8 cellular contexts compared by ENCODE assay signal in genomic region chr17:79045830-79046500, GRCh38. TPM values are rescaled to one million over a fixed set of nuclear protein-coding genes. Genes with fewer than 3 reads are reported as not detected.
A peak's percentile ranks its signal among the peaks of the same experiment; 100 is the strongest.
DNase-seq lines count a peak whose midpoint lies in the region; ATAC-seq and TF ChIP-seq lines count a peak whose summit lies in the region.

No MANE protein-coding gene starts in this region.

- no peak overlapping the region for H4K91ac ChIP-seq in H9 (ENCODE audit: insufficient read length, low read depth, low read length)

- H3K79me2 ChIP-seq in H9 (ENCODE audit: insufficient read depth, low read length), result no peaks in the 10 kb centered on the region

- H2BK120ac ChIP-seq in H9 (ENCODE audit: low read depth, low read length, poor library complexity, severe bottlenecking), result no peak overlapping the region

- no peak overlapping the region for H3K56ac ChIP-seq in H9 (ENCODE audit: insufficient read length, low read depth, low read length)

- H3K79me1 ChIP-seq in H9 (ENCODE audit: insufficient read depth, low read depth, low read length, poor library complexity, severe bottlenecking), result no peaks in the 10 kb centered on the region

- H3K4ac ChIP-seq in H9 (ENCODE audit: low read depth, low read length), result no peak overlapping the region

- H2BK15ac ChIP-seq in H9 (ENCODE audit: low read depth, low read length), result no peak overlapping the region

- no peak overlapping the region for H3K4me2 ChIP-seq in H9 (ENCODE audit: insufficient read depth, insufficient read length, low read length)

- H3K27me3 Mint-ChIP-seq in H9 (ENCODE audit: low read depth) (peaks cover 80% of the 10 kb centered on the region), mesothelial cell of epicardium (ENCODE audit: low read depth) (peaks cover 12% of the 10 kb centered on the region)
- no peaks in the 10 kb centered on the region for H3K27me3 Mint-ChIP-seq in activated CD8-positive, alpha-beta T cell treated with anti-CD3 and anti-CD28 coated beads, Interleukin-2, amount 10 ng/mL, durations not matched to agents 7 days and 5 days (ENCODE audit: low read depth)
- peaks cover 35 to 74% of the 10 kb centered on the region in 2 donors for H3K27me3 Mint-ChIP-seq in effector memory CD8-positive, alpha-beta T cell

- H3K36me3 Mint-ChIP-seq in H9 (ENCODE audit: insufficient read depth in 1 of 3, low read depth in 3 of 3) (no peaks in the 10 kb centered on the region; a peak in 1 of 7 replicates), mesothelial cell of epicardium (peaks cover 2% of the 10 kb centered on the region)
- H3K36me3 Mint-ChIP-seq in activated CD8-positive, alpha-beta T cell treated with anti-CD3 and anti-CD28 coated beads, Interleukin-2, amount 10 ng/mL, durations not matched to agents 7 days and 5 days (ENCODE audit: low read depth), result no peaks in the 10 kb centered on the region
- H3K36me3 Mint-ChIP-seq in effector memory CD8-positive, alpha-beta T cell (ENCODE audit: insufficient read depth), result peaks cover 8% of the 10 kb centered on the region

- no peak overlapping the region for H3T11ph ChIP-seq in H9 (ENCODE audit: low read length)

- ATAC-seq in activated CD8-positive, alpha-beta T cell treated with anti-CD3 and anti-CD28 coated beads, Interleukin-2, amount 10 ng/mL, durations not matched to agents 7 days and 5 days, result peak; percentile 78
- peak; percentile 86 for ATAC-seq in effector memory CD8-positive, alpha-beta T cell (replicated peaks)
- ATAC-seq in HG02852 (IDR thresholded peaks at IDR 0.05; ENCODE audit: unreplicated experiment), result no peak

- DNase-seq in Ammon's horn (ENCODE audit: low spot score) (peak; percentile 83), H9 (peak; percentile 91), NCI-H774 (lab: John Stamatoyannopoulos, UW) (peak; percentile 52), mesothelial cell of epicardium (ENCODE audit: low spot score in 2 of 2, unreplicated experiment in 2 of 2) (peak in 1 of 2 experiments; percentile 85)
- peak; percentile 73 for DNase-seq in activated CD8-positive, alpha-beta T cell treated with anti-CD3 and anti-CD28 coated beads, Interleukin-2, amount 10 ng/mL, durations not matched to agents 7 days and 5 days
- peak; percentile 48 to 65 (median 56) for DNase-seq in effector memory CD8-positive, alpha-beta T cell
- peak; percentile 81 for DNase-seq in stimulated activated CD8-positive, alpha-beta memory T cell treated with anti-CD3 and anti-CD28 coated beads, Interleukin-4, amount 100 ng/mL, for 48 hours

- H3K27me3 ChIP-seq in H9 (ENCODE audit: insufficient read depth, low read length), result no peaks in the 10 kb centered on the region

- no peak overlapping the region for H3K14ac ChIP-seq in H9 (ENCODE audit: insufficient read depth, low read length)

- TF ChIP-seq CTCF in H9 (conservative IDR thresholded peaks at IDR 0.05), result peak; percentile 95
- peak; percentile 84 for TF ChIP-seq CTCF in mesothelial cell of epicardium (IDR thresholded peaks at IDR 0.05; ENCODE audit: unreplicated experiment)

- H2BK12ac ChIP-seq in H9 (ENCODE audit: insufficient read length, low read depth, low read length), result no peak overlapping the region

- H4K20me1 ChIP-seq in H9 (ENCODE audit: control insufficient read depth, insufficient read depth, insufficient read length), result peaks cover 2% of the 10 kb centered on the region

- peaks cover 4 to 11% of the 10 kb centered on the region in 2 experiments; a peak in 4 of 5 replicates for H3K9me3 Mint-ChIP-seq in H9
- no peaks in the 10 kb centered on the region for H3K9me3 Mint-ChIP-seq in activated CD8-positive, alpha-beta T cell treated with anti-CD3 and anti-CD28 coated beads, Interleukin-2, amount 10 ng/mL, durations not matched to agents 7 days and 5 days (ENCODE audit: insufficient read depth)
- H3K9me3 Mint-ChIP-seq in effector memory CD8-positive, alpha-beta T cell, result no peaks in the 10 kb centered on the region
- no peaks in the 10 kb centered on the region for H3K9me3 Mint-ChIP-seq in mesothelial cell of epicardium

- no peak overlapping the region; a peak in 1 of 7 replicates for H3K27ac Mint-ChIP-seq in H9
- H3K27ac Mint-ChIP-seq in activated CD8-positive, alpha-beta T cell treated with anti-CD3 and anti-CD28 coated beads, Interleukin-2, amount 10 ng/mL, durations not matched to agents 7 days and 5 days, result no peak overlapping the region
- H3K27ac Mint-ChIP-seq in effector memory CD8-positive, alpha-beta T cell, result no peak overlapping the region
- no peak overlapping the region for H3K27ac Mint-ChIP-seq in mesothelial cell of epicardium

- no peak overlapping the region for H3K27ac ChIP-seq in H9 (ENCODE audit: insufficient read length, low read depth, low read length)

- POLR2A ChIA-PET in activated CD8-positive, alpha-beta T cell treated with anti-CD3 and anti-CD28 coated beads, Interleukin-2, amount 10 ng/mL, durations not matched to agents 7 days and 5 days (lab: Charles Lee), result interaction anchor here (1.3 kb wide), 1 partner anchor 36 kb away, joined by 3 read pairs; the partner anchor contains the start of gene CANT1

- no peaks in the 10 kb centered on the region for H3K4me1 ChIP-seq in H9 (ENCODE audit: insufficient read depth, low read length)

- no peak overlapping the region for H3K23ac ChIP-seq in H9 (ENCODE audit: insufficient read length, low read depth, low read length)

- H3K4me1 Mint-ChIP-seq in H9, result peaks cover 0 to 14% of the 10 kb centered on the region in 2 experiments; a peak in 2 of 4 replicates
- H3K4me1 Mint-ChIP-seq in activated CD8-positive, alpha-beta T cell treated with anti-CD3 and anti-CD28 coated beads, Interleukin-2, amount 10 ng/mL, durations not matched to agents 7 days and 5 days (ENCODE audit: low read depth), result no peaks in the 10 kb centered on the region
- H3K4me1 Mint-ChIP-seq in effector memory CD8-positive, alpha-beta T cell (ENCODE audit: low read depth in 2 of 2), result peaks cover 0 to 10% of the 10 kb centered on the region in 2 donors
- H3K4me1 Mint-ChIP-seq in mesothelial cell of epicardium, result peaks cover 7% of the 10 kb centered on the region

- no peak overlapping the region for H2AK5ac ChIP-seq in H9 (ENCODE audit: insufficient read length, low read length)

- H4K5ac ChIP-seq in H9 (ENCODE audit: insufficient read length, low read depth, low read length), result no peak overlapping the region

- H3K23me2 ChIP-seq in H9 (ENCODE audit: insufficient read length, low read depth, low read length, poor library complexity, severe bottlenecking), result no peaks in the 10 kb centered on the region

- H3K9me3 ChIP-seq in H9 (ENCODE audit: control insufficient read depth, low read depth, low read length), result no peaks in the 10 kb centered on the region

- no peak overlapping the region for H3K18ac ChIP-seq in H9 (ENCODE audit: insufficient read length, low read depth, low read length)

- no peak overlapping the region for H2BK5ac ChIP-seq in H9 (ENCODE audit: insufficient read length, low read length)

- no peak overlapping the region for H3K9ac ChIP-seq in H9 (ENCODE audit: extremely low read depth, insufficient read length, low read length)

- no peak overlapping the region for H2BK20ac ChIP-seq in H9 (ENCODE audit: low read depth, low read length, poor library complexity, severe bottlenecking)

- CTCF ChIA-PET in activated CD8-positive, alpha-beta T cell treated with anti-CD3 and anti-CD28 coated beads, Interleukin-2, amount 10 ng/mL, durations not matched to agents 7 days and 5 days (lab: Charles Lee), result interaction anchor here (0.7 to 2.5 kb wide), 20 partner anchors 10 to 355 kb away, joined by 3 to 21 read pairs (median 4); no protein-coding TSS in a partner anchor

- no peak overlapping the region; a peak in 1 of 5 replicates for H3K4me3 Mint-ChIP-seq in H9
- H3K4me3 Mint-ChIP-seq in activated CD8-positive, alpha-beta T cell treated with anti-CD3 and anti-CD28 coated beads, Interleukin-2, amount 10 ng/mL, durations not matched to agents 7 days and 5 days, result no peak overlapping the region
- H3K4me3 Mint-ChIP-seq in effector memory CD8-positive, alpha-beta T cell, result no peak overlapping the region
- H3K4me3 Mint-ChIP-seq in mesothelial cell of epicardium, result no peak overlapping the region

- H2AFZ ChIP-seq in H9 (ENCODE audit: low read length), result no peak overlapping the region

- WGBS in H9 (ENCODE audit: extremely low coverage, insufficient read length, low lambda C conversion rate), result no CpG with 5 or more reads among the region's 22 CpGs

- no peak overlapping the region for H4K8ac ChIP-seq in H9 (replicated peaks; ENCODE audit: insufficient read length, low read depth, low read length)

RNA-seq across cellular contexts. Expression of gene C1QTNF1, which starts 22.0 kb away (rescaled TPM):
- 0.55 and 0.96 TPM in 2 replicates for total RNA-seq in H9 (2021)
- total RNA-seq in activated CD8-positive, alpha-beta T cell treated with anti-CD3 and anti-CD28 coated beads, Interleukin-2, amount 10 ng/mL, durations not matched to agents 7 days and 5 days, result not detected
- 21.9 to 22.1 TPM (median 22.1 TPM) in 3 replicates for total RNA-seq in mesothelial cell of epicardium

RNA-seq across cellular contexts. Expression of gene ENGASE, which starts 28.7 kb away (rescaled TPM):
- total RNA-seq in H9 (2021) (20.6 and 21.1 TPM in 2 replicates), mesothelial cell of epicardium (72.5 to 77.7 TPM (median 76.2 TPM) in 3 replicates)
- 10 to 100 TPM; 38.2 to 41.1 TPM for total RNA-seq in activated CD8-positive, alpha-beta T cell treated with anti-CD3 and anti-CD28 coated beads, Interleukin-2, amount 10 ng/mL, durations not matched to agents 7 days and 5 days

RNA-seq across cellular contexts. Expression of gene CANT1, which starts 36.4 kb away (rescaled TPM):
- total RNA-seq in H9 (2021) (32.4 and 33.0 TPM in 2 replicates), mesothelial cell of epicardium (64.2 to 79.3 TPM (median 68.2 TPM) in 3 replicates)
- total RNA-seq in activated CD8-positive, alpha-beta T cell treated with anti-CD3 and anti-CD28 coated beads, Interleukin-2, amount 10 ng/mL, durations not matched to agents 7 days and 5 days, result 10 to 100 TPM; 74.4 to 78.5 TPM

Comparison
In these comparisons a context has a peak if more than half of its experiments do, and no peak if none do; other contexts are left out.
1. RNA of gene C1QTNF1, which starts 22.0 kb away (total RNA-seq): 21.9 to 22.1 TPM in mesothelial cell of epicardium; 0.55 to 0.96 TPM in H9 and not detected in activated CD8-positive, alpha-beta T cell treated with anti-CD3 and anti-CD28 coated beads, Interleukin-2, amount 10 ng/mL, durations not matched to agents 7 days and 5 days; every median in the first group is over 10 times any median in the second.